ENCODE assay signal across 10 cellular contexts in genomic region chr3:11185564-11186317, GRCh38. TPM values are rescaled to one million over a fixed set of nuclear protein-coding genes. Genes with fewer than 3 reads are reported as not detected.
DNase-seq lines count a peak whose midpoint lies in the region; ATAC-seq and TF ChIP-seq lines count a peak whose summit lies in the region.
"Had no signal": no experiment of that assay in that cellular context is flagged by ENCODE, and none has a peak within 500 bp of the region (broad histone marks: within the 10 kb centered on the region; RNA-seq: fewer than 3 reads in every experiment).

No MANE protein-coding gene starts in this region.

- POLR2A ChIA-PET in activated CD8-positive, alpha-beta T cell treated with anti-CD3 and anti-CD28 coated beads, Interleukin-2, amount 10 ng/mL, durations not matched to agents 7 days and 5 days (lab: Charles Lee), result interaction anchor here (0.6 kb wide), 1 partner anchor 18 kb away, joined by 3 read pairs; no protein-coding TSS in a partner anchor
- POLR2A ChIA-PET in activated CD4-positive, alpha-beta T cell treated with anti-CD3 and anti-CD28 coated beads for 36 hours (lab: Charles Lee), result interaction anchor here (0.6 kb wide), 1 partner anchor 244 kb away, joined by 3 read pairs; no protein-coding TSS in a partner anchor

- DNase-seq in choroid plexus epithelial cell (ENCODE audit: low read depth), result peak; percentile 88
- peak; percentile 47 for DNase-seq in left lobe of liver (ENCODE audit: low spot score)
- peak; percentile 62 to 71 for DNase-seq in tibial nerve (ENCODE audit: low spot score in 2 of 2)
- no peak for DNase-seq in activated CD8-positive, alpha-beta T cell treated with anti-CD3 and anti-CD28 coated beads, Interleukin-2, amount 10 ng/mL, durations not matched to agents 7 days and 5 days
- no peak for DNase-seq in effector memory CD4-positive, alpha-beta T cell
- no peak for DNase-seq in activated CD4-positive, alpha-beta T cell treated with anti-CD3 and anti-CD28 coated beads for 36 hours
- DNase-seq: naive thymus-derived CD8-positive, alpha-beta T cell had no signal

- H3K4me1 Mint-ChIP-seq in activated CD8-positive, alpha-beta T cell treated with anti-CD3 and anti-CD28 coated beads, Interleukin-2, amount 10 ng/mL, durations not matched to agents 7 days and 5 days (ENCODE audit: low read depth), result no peaks in the 10 kb centered on the region
- H3K4me1 Mint-ChIP-seq in activated CD4-positive, alpha-beta T cell treated with anti-CD3 and anti-CD28 coated beads for 36 hours, result no peaks in the 10 kb centered on the region
- H3K4me1 Mint-ChIP-seq: naive thymus-derived CD8-positive, alpha-beta T cell had no signal

- peak overlapping the region in 3 of 4 donors; percentile 44 to 80 (median 71) for H3K27ac ChIP-seq in tibial nerve
- H3K27ac ChIP-seq in effector memory CD4-positive, alpha-beta T cell (ENCODE audit: insufficient read depth, low read length, poor library complexity, severe bottlenecking), result no peak overlapping the region

- peak; percentile 77 for ATAC-seq in left lobe of liver
- ATAC-seq in activated CD8-positive, alpha-beta T cell treated with anti-CD3 and anti-CD28 coated beads, Interleukin-2, amount 10 ng/mL, durations not matched to agents 7 days and 5 days, result no peak
- ATAC-seq in HG02642 (IDR thresholded peaks at IDR 0.05; ENCODE audit: poor library complexity, unreplicated experiment), result no peak
- ATAC-seq in activated CD4-positive, alpha-beta T cell treated with anti-CD3 and anti-CD28 coated beads for 36 hours, result no peak
- ATAC-seq: naive thymus-derived CD8-positive, alpha-beta T cell had no signal

- WGBS in tibial nerve, 2 donors, result 36 to 37% methylated on average over 13 of the region's 13 CpGs

- no peaks in the 10 kb centered on the region for H3K36me3 Mint-ChIP-seq in activated CD8-positive, alpha-beta T cell treated with anti-CD3 and anti-CD28 coated beads, Interleukin-2, amount 10 ng/mL, durations not matched to agents 7 days and 5 days (ENCODE audit: low read depth)
- no peaks in the 10 kb centered on the region for H3K36me3 Mint-ChIP-seq in activated CD4-positive, alpha-beta T cell treated with anti-CD3 and anti-CD28 coated beads for 36 hours (ENCODE audit: low read depth)
- H3K36me3 Mint-ChIP-seq: naive thymus-derived CD8-positive, alpha-beta T cell had no signal

- CTCF ChIA-PET in activated CD8-positive, alpha-beta T cell treated with anti-CD3 and anti-CD28 coated beads, Interleukin-2, amount 10 ng/mL, durations not matched to agents 7 days and 5 days (lab: Charles Lee), result no interaction called here
- CTCF ChIA-PET in activated CD4-positive, alpha-beta T cell treated with anti-CD3 and anti-CD28 coated beads for 36 hours (lab: Charles Lee), result no interaction called here

- H3K9me3 Mint-ChIP-seq in activated CD8-positive, alpha-beta T cell treated with anti-CD3 and anti-CD28 coated beads, Interleukin-2, amount 10 ng/mL, durations not matched to agents 7 days and 5 days (ENCODE audit: insufficient read depth), result no peaks in the 10 kb centered on the region
- H3K9me3 Mint-ChIP-seq in activated CD4-positive, alpha-beta T cell treated with anti-CD3 and anti-CD28 coated beads for 36 hours (ENCODE audit: low read depth), result no peaks in the 10 kb centered on the region
- H3K9me3 Mint-ChIP-seq: naive thymus-derived CD8-positive, alpha-beta T cell; T-helper 1 cell treated with Interleukin-12 subunit alpha and Interleukin-12 subunit beta and Interleukin-4 antibody, amounts not matched to agents 30 μg/mL and 1 μg/mL, for 36 hours had no signal

- no peak overlapping the region for H3K27ac Mint-ChIP-seq in activated CD8-positive, alpha-beta T cell treated with anti-CD3 and anti-CD28 coated beads, Interleukin-2, amount 10 ng/mL, durations not matched to agents 7 days and 5 days
- no peak overlapping the region for H3K27ac Mint-ChIP-seq in activated CD4-positive, alpha-beta T cell treated with anti-CD3 and anti-CD28 coated beads for 36 hours
- H3K27ac Mint-ChIP-seq: naive thymus-derived CD8-positive, alpha-beta T cell; T-helper 1 cell treated with Interleukin-12 subunit alpha and Interleukin-12 subunit beta and Interleukin-4 antibody, amounts not matched to agents 30 μg/mL and 1 μg/mL, for 36 hours had no signal

- H3K4me3 Mint-ChIP-seq in activated CD8-positive, alpha-beta T cell treated with anti-CD3 and anti-CD28 coated beads, Interleukin-2, amount 10 ng/mL, durations not matched to agents 7 days and 5 days, result no peak overlapping the region
- H3K4me3 Mint-ChIP-seq in activated CD4-positive, alpha-beta T cell treated with anti-CD3 and anti-CD28 coated beads for 36 hours, result no peak overlapping the region
- H3K4me3 Mint-ChIP-seq: naive thymus-derived CD8-positive, alpha-beta T cell; T-helper 1 cell treated with Interleukin-12 subunit alpha and Interleukin-12 subunit beta and Interleukin-4 antibody, amounts not matched to agents 30 μg/mL and 1 μg/mL, for 36 hours had no signal

- peaks cover 0 to 55% (median 4%) of the 10 kb centered on the region in 4 donors for H3K4me1 ChIP-seq in tibial nerve
- H3K4me1 ChIP-seq in effector memory CD4-positive, alpha-beta T cell (ENCODE audit: control insufficient read depth, insufficient read depth, low read length, poor library complexity, severe bottlenecking), result no peaks in the 10 kb centered on the region

- H3K9me3 ChIP-seq in tibial nerve, result no peaks in the 10 kb centered on the region
- H3K9me3 ChIP-seq in effector memory CD4-positive, alpha-beta T cell (ENCODE audit: control insufficient read depth, low read length), result no peaks in the 10 kb centered on the region

- TF ChIP-seq POLR2A in tibial nerve (IDR thresholded peaks at IDR 0.05), result no peak

- H3K4me3 ChIP-seq in choroid plexus epithelial cell (ENCODE audit: low read depth, low read length), result no peak overlapping the region
- H3K4me3 ChIP-seq in tibial nerve, result no peak overlapping the region
- no peak overlapping the region for H3K4me3 ChIP-seq in effector memory CD4-positive, alpha-beta T cell (ENCODE audit: insufficient read depth, low read depth, low read length, poor library complexity, severe bottlenecking)

- no peak for TF ChIP-seq CTCF in choroid plexus epithelial cell (conservative IDR thresholded peaks at IDR 0.05; ENCODE audit: low read depth, low read length)
- no peak for TF ChIP-seq CTCF in tibial nerve (IDR thresholded peaks at IDR 0.05)

- TF ChIP-seq EP300 in Ishikawa (IDR thresholded peaks at IDR 0.05; ENCODE audit: borderline replicate concordance), result peak; percentile 60; the same call in 1 of the 2 replicates
- TF ChIP-seq EP300 in tibial nerve (IDR thresholded peaks at IDR 0.05), result peak in 1 of 2 donors; percentile 65

- TF ChIP-seq RAD21 in Ishikawa (IDR thresholded peaks at IDR 0.05; ENCODE audit: low read depth), result peak; percentile 33

- H3K27me3 Mint-ChIP-seq in activated CD8-positive, alpha-beta T cell treated with anti-CD3 and anti-CD28 coated beads, Interleukin-2, amount 10 ng/mL, durations not matched to agents 7 days and 5 days (ENCODE audit: low read depth), result peaks cover 12% of the 10 kb centered on the region
- H3K27me3 Mint-ChIP-seq in activated CD4-positive, alpha-beta T cell treated with anti-CD3 and anti-CD28 coated beads for 36 hours, result peaks cover 9% of the 10 kb centered on the region

- H3K36me3 ChIP-seq in tibial nerve, result no peaks in the 10 kb centered on the region
- H3K36me3 ChIP-seq in effector memory CD4-positive, alpha-beta T cell (ENCODE audit: control insufficient read depth, insufficient read depth, low read length), result no peaks in the 10 kb centered on the region

- intact Hi-C loops in activated CD4-positive, alpha-beta T cell treated with anti-CD3 and anti-CD28 coated beads for 36 hours (cut with DNase I, micrococcal nuclease), result no loop called here

- H3K27me3 ChIP-seq in tibial nerve, result no peaks in the 10 kb centered on the region
- no peaks in the 10 kb centered on the region for H3K27me3 ChIP-seq in effector memory CD4-positive, alpha-beta T cell (replicated peaks; ENCODE audit: control insufficient read depth, insufficient read depth, low read length, poor library complexity, severe bottlenecking)

TF ChIP-seq in Ishikawa, 13 proteins besides CTCF, POLR2A, EP300 and RAD21 (continues in another document):
- peak; percentile 91 for TF ChIP-seq TEAD4 (IDR thresholded peaks at IDR 0.05)
- no peak for TF ChIP-seq CEBPB (IDR thresholded peaks at IDR 0.05)
- TF ChIP-seq CREB1 (IDR thresholded peaks at IDR 0.05; ENCODE audit: low read depth), result no peak
- TF ChIP-seq USF1 (IDR thresholded peaks at IDR 0.05), result no peak
- TF ChIP-seq ZBTB7A (IDR thresholded peaks at IDR 0.05; ENCODE audit: low read depth), result no peak
- no peak; the same call in 1 of the 2 replicates for TF ChIP-seq YY1 (IDR thresholded peaks at IDR 0.05; ENCODE audit: low read depth)
- TF ChIP-seq EGR1 (IDR thresholded peaks at IDR 0.05), result peak; percentile 26; the same call in 1 of the 2 replicates
- peak; percentile 60; the same call in 1 of the 2 replicates for TF ChIP-seq TCF12 (IDR thresholded peaks at IDR 0.05; ENCODE audit: low read depth)

RNA-seq across cellular contexts. Expression of gene HRH1, which starts 31.4 kb away (rescaled TPM):
- total RNA-seq in left lobe of liver (0.50 TPM), tibial nerve (10 to 100 TPM; 13.8 to 20.3 (median 15.9) TPM)
- under 1 TPM; 0.18 to 0.29 TPM for total RNA-seq in activated CD8-positive, alpha-beta T cell treated with anti-CD3 and anti-CD28 coated beads, Interleukin-2, amount 10 ng/mL, durations not matched to agents 7 days and 5 days
- total RNA-seq in activated CD4-positive, alpha-beta T cell treated with anti-CD3 and anti-CD28 coated beads for 36 hours, result 1 to 10 TPM in 1 of 2 experiments, under 1 TPM in 1; 0.98 to 1.4 TPM
- total RNA-seq: naive thymus-derived CD8-positive, alpha-beta T cell had no signal

Comparison
In these comparisons a context has a peak if more than half of its experiments do, and no peak if none do; other contexts are left out.
1. DNase-seq: peak in choroid plexus epithelial cell (single experiment), left lobe of liver (single experiment) and tibial nerve (2 of 2); none in activated CD8-positive, alpha-beta T cell treated with anti-CD3 and anti-CD28 coated beads, Interleukin-2, amount 10 ng/mL, durations not matched to agents 7 days and 5 days (single experiment), effector memory CD4-positive, alpha-beta T cell (0 of 3) and activated CD4-positive, alpha-beta T cell treated with anti-CD3 and anti-CD28 coated beads for 36 hours (single experiment).